In genomic region chr10:130190065-130190736, GRCh38 we compare ENCODE assay signal across 8 cellular contexts. TPM values are rescaled to one million over a fixed set of nuclear protein-coding genes. Genes with fewer than 3 reads are reported as not detected.
DNase-seq lines count a peak whose midpoint lies in the region; ATAC-seq and TF ChIP-seq lines count a peak whose summit lies in the region.

No MANE protein-coding gene starts in this region.

- intact Hi-C loops in activated naive CD4-positive, alpha-beta T cell treated with anti-CD3 and anti-CD28 coated beads for 36 hours (cut with micrococcal nuclease): loop anchor here (1.0 kb wide), 3 partner anchors 142 to 1685 kb away; no protein-coding TSS in a partner anchor

- peaks cover 5% of the 10 kb centered on the region for H3K36me3 ChIP-seq in HUES64 (ENCODE audit: insufficient read depth, low read length)
- H3K36me3 ChIP-seq in SJCRH30: no peaks in the 10 kb centered on the region

- peaks cover 6% of the 10 kb centered on the region; the same call in 1 of the 2 replicates for H3K27me3 ChIP-seq in HUES64 (ENCODE audit: insufficient read depth, low read length)
- no peaks in the 10 kb centered on the region for H3K27me3 ChIP-seq in SJCRH30

- ATAC-seq in GM21515 (IDR thresholded peaks at IDR 0.05; ENCODE audit: unreplicated experiment) (peak; percentile 92), omental fat pad (ENCODE audit: low FRiP score) (peak; percentile 91)

- peak overlapping the region; percentile 15 for H3K4me3 Mint-ChIP-seq in activated naive CD4-positive, alpha-beta T cell treated with anti-CD3 and anti-CD28 coated beads for 36 hours
- no peak overlapping the region for H3K4me3 Mint-ChIP-seq in glutamatergic neuron (ENCODE audit: unreplicated experiment)

- peak; percentile 100 for TF ChIP-seq CTCF in glutamatergic neuron (IDR thresholded peaks at IDR 0.05; ENCODE audit: partially characterized antibody, unreplicated experiment)
- peak in 2 of 3 donors; percentile 95 to 97 for TF ChIP-seq CTCF in omental fat pad (IDR thresholded peaks at IDR 0.05)

- peak overlapping the region; percentile 79 for H3K9ac ChIP-seq in HUES64 (ENCODE audit: low read depth, low read length)

- H3K9me3 Mint-ChIP-seq in activated naive CD4-positive, alpha-beta T cell treated with anti-CD3 and anti-CD28 coated beads for 36 hours: no peaks in the 10 kb centered on the region
- peaks cover 9% of the 10 kb centered on the region for H3K9me3 Mint-ChIP-seq in glutamatergic neuron (ENCODE audit: unreplicated experiment)

- H3K27ac ChIP-seq in HUES64 (ENCODE audit: low read depth, low read length) (no peak overlapping the region), SJCRH30 (no peak overlapping the region)

- H3K9me3 ChIP-seq in HUES64 (ENCODE audit: insufficient read depth, low read depth, low read length) (no peaks in the 10 kb centered on the region), SJCRH30 (replicated peaks) (no peaks in the 10 kb centered on the region)

- H3K4me1 ChIP-seq in HUES64 (ENCODE audit: insufficient read depth, low read length) (0 out of 2 replicates have a peak, but pooled peaks cover 6% of the 10 kb centered on the region), SJCRH30 (no peaks in the 10 kb centered on the region)

- H3K4me1 Mint-ChIP-seq in activated naive CD4-positive, alpha-beta T cell treated with anti-CD3 and anti-CD28 coated beads for 36 hours (ENCODE audit: low read depth): peaks cover 3% of the 10 kb centered on the region
- H3K4me1 Mint-ChIP-seq in glutamatergic neuron (ENCODE audit: low read depth, unreplicated experiment): peaks cover 10% of the 10 kb centered on the region

- H3K27ac Mint-ChIP-seq in activated naive CD4-positive, alpha-beta T cell treated with anti-CD3 and anti-CD28 coated beads for 36 hours: no peak overlapping the region
- no peak overlapping the region for H3K27ac Mint-ChIP-seq in glutamatergic neuron (ENCODE audit: unreplicated experiment)

- H3K4me3 ChIP-seq in HUES64 (ENCODE audit: low read length) (peak overlapping the region; percentile 60), SJCRH30 (peak overlapping the region; percentile 55)

- CTCF ChIA-PET in activated naive CD4-positive, alpha-beta T cell treated with anti-CD3 and anti-CD28 coated beads for 36 hours (lab: Charles Lee): interaction anchor here (1.0 to 1.3 kb wide), 2 partner anchors 10 to 112 kb away, joined by 3 to 5 read pairs; no protein-coding TSS in a partner anchor

- DNase-seq in DMS53 (lab: John Stamatoyannopoulos, UW): peak; percentile 88
- DNase-seq in SJCRH30: peak; percentile 44 to 52
- DNase-seq in activated naive CD4-positive, alpha-beta T cell treated with anti-CD3 and anti-CD28 coated beads for 36 hours: peak; percentile 88
- peak; percentile 92 for DNase-seq in glutamatergic neuron
- peak; percentile 77 for DNase-seq in omental fat pad (ENCODE audit: low spot score)
- DNase-seq in superior temporal gyrus (ENCODE audit: extremely low spot score): peak; percentile 87

- WGBS in HUES64: 5% methylated on average over 81 of the region's 81 CpGs

- H3K27me3 Mint-ChIP-seq in activated naive CD4-positive, alpha-beta T cell treated with anti-CD3 and anti-CD28 coated beads for 36 hours (ENCODE audit: low read depth): peaks cover 6% of the 10 kb centered on the region
- peaks cover 10% of the 10 kb centered on the region for H3K27me3 Mint-ChIP-seq in glutamatergic neuron (ENCODE audit: unreplicated experiment)

- peaks cover 2% of the 10 kb centered on the region for H3K36me3 Mint-ChIP-seq in activated naive CD4-positive, alpha-beta T cell treated with anti-CD3 and anti-CD28 coated beads for 36 hours (ENCODE audit: low read depth)
- H3K36me3 Mint-ChIP-seq in glutamatergic neuron (ENCODE audit: unreplicated experiment): no peaks in the 10 kb centered on the region

RNA-seq across cellular contexts. Expression of gene GLRX3, which starts 54.0 kb away (rescaled TPM):
- polyA plus RNA-seq in HUES64 (2013, experiment 1 of 2): 158 TPM
- 153 TPM for polyA plus RNA-seq in HUES64 (2013, experiment 2 of 2)
- total RNA-seq in SJCRH30 (2014; rRNA removed; shearing (Covaris generic)): 112 and 128 TPM in 2 replicates
- total RNA-seq in activated naive CD4-positive, alpha-beta T cell treated with anti-CD3 and anti-CD28 coated beads for 36 hours: 10 to 100 TPM; 86.2 to 86.5 TPM
- 80.1 TPM for total RNA-seq in glutamatergic neuron (ENCODE audit: unreplicated experiment)
- total RNA-seq in omental fat pad: 10 to 100 TPM; 36.0 to 54.2 (median 43.4) TPM
